Comparison of ENCODE assay signal across 1 cellular context in the genomic region with DNA sequence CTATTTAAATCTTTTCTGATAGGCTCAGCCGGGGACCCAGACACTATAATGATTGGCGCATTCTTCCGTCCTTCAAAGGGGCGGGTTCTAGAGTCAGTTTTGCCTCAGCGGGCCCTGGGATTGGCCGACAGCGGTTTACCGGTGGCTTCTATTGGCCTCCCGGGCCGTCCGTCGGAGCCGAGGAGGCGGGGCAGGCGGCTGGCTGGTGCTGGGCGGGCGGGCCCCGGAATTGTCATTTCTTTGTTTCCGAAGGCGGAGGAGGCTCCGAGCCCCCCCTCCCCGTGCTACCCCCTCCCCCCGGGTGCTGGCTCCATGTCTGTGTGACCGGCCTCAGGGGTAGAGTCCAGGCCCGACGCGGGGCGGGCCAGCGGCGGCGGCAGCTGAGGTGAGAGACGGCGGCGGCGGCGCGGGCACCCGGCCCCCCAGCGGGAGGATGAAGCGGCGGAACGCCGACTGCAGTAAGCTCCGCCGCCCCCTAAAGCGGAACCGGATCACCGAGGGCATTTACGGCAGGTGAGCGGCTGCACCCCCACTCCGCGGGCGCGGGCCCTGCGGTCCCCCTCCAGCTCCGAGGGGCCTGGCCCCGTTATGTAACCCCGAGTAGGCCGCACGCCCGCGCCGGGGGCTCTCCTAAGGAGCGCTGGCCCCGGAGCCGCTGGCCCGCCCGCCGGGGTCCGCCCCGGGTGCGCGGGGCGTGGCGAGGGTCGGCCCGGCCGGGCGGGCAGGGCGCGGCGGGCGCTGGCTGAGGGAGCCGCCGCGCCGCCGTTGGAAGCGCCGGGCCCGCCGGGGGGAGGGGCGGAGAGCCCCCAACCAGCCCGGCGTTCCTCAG.
TF ChIP-seq lines count a peak whose summit lies in the region.

TSS of gene MACO1 (plus strand) at position 232 of the 829 bp plus-strand sequence. CDS start at position 434, 202 bp downstream.

TF ChIP-seq in HEK293, 187 proteins besides CTCF, POLR2A, EP300 and RAD21 (continued from another document):
- TF ChIP-seq ZNF600 (tag by site-specific recombination; IDR thresholded peaks at IDR 0.05), result no peak
TF ChIP-seq in HEK293: peak in this region for 22.
